In the genomic region with DNA sequence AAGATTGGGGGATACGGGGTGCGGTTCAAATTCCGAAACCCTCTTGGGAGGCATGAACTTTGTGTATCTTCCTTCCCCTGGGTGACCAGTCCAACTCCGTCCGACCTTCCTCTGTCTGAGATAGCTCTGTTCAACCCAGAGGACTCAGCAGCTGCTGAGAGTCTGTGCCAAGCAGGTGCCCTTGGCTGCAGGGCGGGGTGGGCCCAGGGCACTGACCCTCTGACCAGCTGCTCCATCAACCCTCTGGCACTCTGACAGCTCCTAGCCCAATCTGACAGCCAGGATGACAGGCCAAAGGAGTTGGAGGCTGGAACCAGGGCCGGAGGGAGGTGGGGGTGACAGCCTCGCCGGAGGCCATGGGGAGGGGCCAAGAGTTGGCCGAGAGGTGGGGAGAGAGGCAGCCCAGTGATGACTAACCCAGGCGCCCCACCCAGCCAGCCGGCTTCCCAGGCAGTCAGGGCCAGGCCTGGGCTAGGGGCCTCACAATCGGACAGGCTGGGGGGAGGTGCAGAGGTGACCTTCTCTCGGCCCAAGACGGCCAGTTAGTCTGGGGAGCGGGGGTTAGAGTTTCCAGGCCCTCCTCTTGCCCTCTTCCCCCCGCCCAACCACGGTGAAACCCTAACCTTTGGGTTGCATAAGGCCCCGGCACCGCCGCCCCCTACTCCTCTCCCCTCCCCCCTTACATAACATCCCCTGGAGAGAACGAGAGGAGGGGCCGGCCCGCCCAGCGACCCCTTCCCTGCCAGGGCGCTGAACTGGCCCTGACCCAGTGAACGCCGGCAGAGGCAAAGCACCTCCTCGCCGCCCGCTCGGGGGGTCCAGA, we compare ENCODE assay signal across 1 cellular context.
TF ChIP-seq lines count a peak whose summit lies in the region.

No MANE protein-coding gene starts in this region.

TF ChIP-seq in HEK293, 187 proteins besides CTCF, POLR2A, EP300 and RAD21 (continued from another document and continues in another):
- TF ChIP-seq ZFHX2 (tag by site-specific recombination; conservative IDR thresholded peaks at IDR 0.05) (no peak), ZIC2 (tag by site-specific recombination; IDR thresholded peaks at IDR 0.05) (0 out of 2 replicates have a peak, but pooled peaks have one; percentile 9), ZNF792 (tag by site-specific recombination; IDR thresholded peaks at IDR 0.05) (no peak), KLF1 (tag by site-specific recombination; IDR thresholded peaks at IDR 0.05) (peak; percentile 64), GLIS1 (tag by site-specific recombination; IDR thresholded peaks at IDR 0.05) (peak; percentile 63), HIC1 (tag by site-specific recombination; IDR thresholded peaks at IDR 0.05) (peak; percentile 65), ELK4 (IDR thresholded peaks at IDR 0.05; ENCODE audit: borderline replicate concordance, low read depth, low read length) (no peak), MZF1 (tag by site-specific recombination; IDR thresholded peaks at IDR 0.05; ENCODE audit: borderline replicate concordance) (no peak), HOXC10 (CRISPR knock-in tag; IDR thresholded peaks at IDR 0.05) (no peak), BCL11B (tag by site-specific recombination; IDR thresholded peaks at IDR 0.05; ENCODE audit: low read depth) (peak; percentile 84), PATZ1 (tag by site-specific recombination; IDR thresholded peaks at IDR 0.05) (peak; percentile 71), ZNF146 (tag by site-specific recombination; IDR thresholded peaks at IDR 0.05) (no peak), SP2 (tag by site-specific recombination; IDR thresholded peaks at IDR 0.05) (no peak), PBX3 (CRISPR knock-in tag; IDR thresholded peaks at IDR 0.05) (no peak), ZNF76 (tag by site-specific recombination; IDR thresholded peaks at IDR 0.05; ENCODE audit: borderline replicate concordance, low read depth) (no peak), ZNF335 (tag by site-specific recombination; conservative IDR thresholded peaks at IDR 0.05) (peak; percentile 89), PRDM2 (tag by site-specific recombination; IDR thresholded peaks at IDR 0.05; ENCODE audit: borderline replicate concordance) (no peak), ZXDB (tag by site-specific recombination; IDR thresholded peaks at IDR 0.05) (no peak), ZFP37 (tag by site-specific recombination; IDR thresholded peaks at IDR 0.05) (no peak), ZNF362 (tag by site-specific recombination; IDR thresholded peaks at IDR 0.05) (no peak), ZEB2 (tag by site-specific recombination; IDR thresholded peaks at IDR 0.05) (0 out of 2 replicates have a peak, but pooled peaks have one; percentile 13), ZNF341 (tag by site-specific recombination; IDR thresholded peaks at IDR 0.05; ENCODE audit: low read depth) (peak; percentile 100), BCL11A (tag by site-specific recombination; IDR thresholded peaks at IDR 0.05; ENCODE audit: low read depth) (peak; percentile 86; the same call in 1 of the 2 replicates), SP7 (tag by site-specific recombination; IDR thresholded peaks at IDR 0.05) (0 out of 2 replicates have a peak, but pooled peaks have one; percentile 12), SETDB1 (IDR thresholded peaks at IDR 0.05; ENCODE audit: insufficient read length, low read length) (no peak), ZNF394 (tag by site-specific recombination; IDR thresholded peaks at IDR 0.05; ENCODE audit: borderline replicate concordance) (0 out of 2 replicates have a peak, but pooled peaks have one; percentile 19), ZNF302 (tag by site-specific recombination; IDR thresholded peaks at IDR 0.05; ENCODE audit: low read depth) (no peak), KLF8 (tag by site-specific recombination; IDR thresholded peaks at IDR 0.05) (peak; percentile 19; the same call in 1 of the 2 replicates)
- TF ChIP-seq, protein P1, sequence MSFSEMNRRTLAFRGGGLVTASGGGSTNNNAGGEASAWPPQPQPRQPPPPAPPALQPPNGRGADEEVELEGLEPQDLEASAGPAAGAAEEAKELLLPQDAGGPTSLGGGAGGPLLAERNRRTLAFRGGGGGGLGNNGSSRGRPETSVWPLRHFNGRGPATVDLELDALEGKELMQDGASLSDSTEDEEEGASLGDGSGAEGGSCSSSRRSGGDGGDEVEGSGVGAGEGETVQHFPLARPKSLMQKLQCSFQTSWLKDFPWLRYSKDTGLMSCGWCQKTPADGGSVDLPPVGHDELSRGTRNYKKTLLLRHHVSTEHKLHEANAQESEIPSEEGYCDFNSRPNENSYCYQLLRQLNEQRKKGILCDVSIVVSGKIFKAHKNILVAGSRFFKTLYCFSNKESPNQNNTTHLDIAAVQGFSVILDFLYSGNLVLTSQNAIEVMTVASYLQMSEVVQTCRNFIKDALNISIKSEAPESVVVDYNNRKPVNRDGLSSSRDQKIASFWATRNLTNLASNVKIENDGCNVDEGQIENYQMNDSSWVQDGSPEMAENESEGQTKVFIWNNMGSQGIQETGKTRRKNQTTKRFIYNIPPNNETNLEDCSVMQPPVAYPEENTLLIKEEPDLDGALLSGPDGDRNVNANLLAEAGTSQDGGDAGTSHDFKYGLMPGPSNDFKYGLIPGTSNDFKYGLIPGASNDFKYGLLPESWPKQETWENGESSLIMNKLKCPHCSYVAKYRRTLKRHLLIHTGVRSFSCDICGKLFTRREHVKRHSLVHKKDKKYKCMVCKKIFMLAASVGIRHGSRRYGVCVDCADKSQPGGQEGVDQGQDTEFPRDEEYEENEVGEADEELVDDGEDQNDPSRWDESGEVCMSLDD (tag by site-specific recombination; IDR thresholded peaks at IDR 0.05) = peak; percentile 42; the same call in 1 of the 2 replicates
- TF ChIP-seq, protein P2, sequence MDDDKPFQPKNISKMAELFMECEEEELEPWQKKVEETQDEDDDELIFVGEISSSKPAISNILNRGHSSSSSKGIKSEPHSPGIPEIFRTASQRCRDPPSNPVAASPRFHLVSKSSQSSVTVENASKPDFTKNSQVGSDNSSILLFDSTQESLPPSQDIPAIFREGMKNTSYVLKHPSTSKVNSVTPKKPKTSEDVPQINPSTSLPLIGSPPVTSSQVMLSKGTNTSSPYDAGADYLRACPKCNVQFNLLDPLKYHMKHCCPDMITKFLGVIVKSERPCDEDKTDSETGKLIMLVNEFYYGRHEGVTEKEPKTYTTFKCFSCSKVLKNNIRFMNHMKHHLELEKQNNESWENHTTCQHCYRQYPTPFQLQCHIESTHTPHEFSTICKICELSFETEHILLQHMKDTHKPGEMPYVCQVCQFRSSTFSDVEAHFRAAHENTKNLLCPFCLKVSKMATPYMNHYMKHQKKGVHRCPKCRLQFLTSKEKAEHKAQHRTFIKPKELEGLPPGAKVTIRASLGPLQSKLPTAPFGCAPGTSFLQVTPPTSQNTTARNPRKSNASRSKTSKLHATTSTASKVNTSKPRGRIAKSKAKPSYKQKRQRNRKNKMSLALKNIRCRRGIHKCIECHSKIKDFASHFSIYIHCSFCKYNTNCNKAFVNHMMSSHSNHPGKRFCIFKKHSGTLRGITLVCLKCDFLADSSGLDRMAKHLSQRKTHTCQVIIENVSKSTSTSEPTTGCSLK (tag by site-specific recombination; IDR thresholded peaks at IDR 0.05) = no peak
- TF ChIP-seq, protein P3, sequence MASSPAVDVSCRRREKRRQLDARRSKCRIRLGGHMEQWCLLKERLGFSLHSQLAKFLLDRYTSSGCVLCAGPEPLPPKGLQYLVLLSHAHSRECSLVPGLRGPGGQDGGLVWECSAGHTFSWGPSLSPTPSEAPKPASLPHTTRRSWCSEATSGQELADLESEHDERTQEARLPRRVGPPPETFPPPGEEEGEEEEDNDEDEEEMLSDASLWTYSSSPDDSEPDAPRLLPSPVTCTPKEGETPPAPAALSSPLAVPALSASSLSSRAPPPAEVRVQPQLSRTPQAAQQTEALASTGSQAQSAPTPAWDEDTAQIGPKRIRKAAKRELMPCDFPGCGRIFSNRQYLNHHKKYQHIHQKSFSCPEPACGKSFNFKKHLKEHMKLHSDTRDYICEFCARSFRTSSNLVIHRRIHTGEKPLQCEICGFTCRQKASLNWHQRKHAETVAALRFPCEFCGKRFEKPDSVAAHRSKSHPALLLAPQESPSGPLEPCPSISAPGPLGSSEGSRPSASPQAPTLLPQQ (tag by site-specific recombination; IDR thresholded peaks at IDR 0.05) = peak; percentile 64
